Comparison of ENCODE assay signal across 1 cellular context in genomic region chr2:200319587-200320337, GRCh38.
TF ChIP-seq lines count a peak whose summit lies in the region.

No MANE protein-coding gene starts in this region.

TF ChIP-seq in HepG2, 621 proteins besides CTCF, POLR2A, EP300 and RAD21 (continued from another document and continues in another):
- TF ChIP-seq ZFYVE20 (CRISPR knock-in tag; IDR thresholded peaks at IDR 0.05; ENCODE audit: borderline replicate concordance, low read depth): no peak
- peak; percentile 70; the same call in 1 of the 2 replicates for TF ChIP-seq FOSL1 (CRISPR knock-in tag; IDR thresholded peaks at IDR 0.05; ENCODE audit: borderline replicate concordance)
- no peak for TF ChIP-seq HOXD1 (CRISPR knock-in tag; IDR thresholded peaks at IDR 0.05)
- no peak for TF ChIP-seq SRSF1 (optimal IDR thresholded peaks at IDR 0.05; ENCODE audit: low read depth, low read length)
- TF ChIP-seq HMGA1 (CRISPR knock-in tag; conservative IDR thresholded peaks at IDR 0.05): no peak
- TF ChIP-seq ZBTB7A (CRISPR knock-in tag; IDR thresholded peaks at IDR 0.05): no peak
- TF ChIP-seq NFIB (CRISPR knock-in tag; IDR thresholded peaks at IDR 0.05; ENCODE audit: borderline replicate concordance): no peak
- no peak for TF ChIP-seq ZBTB49 (CRISPR knock-in tag; IDR thresholded peaks at IDR 0.05; ENCODE audit: borderline replicate concordance)
- TF ChIP-seq ZNF652 (CRISPR knock-in tag; IDR thresholded peaks at IDR 0.05; ENCODE audit: borderline replicate concordance, low read depth): 0 out of 2 replicates have a peak, but pooled peaks have one; percentile 27
- TF ChIP-seq ZNF737 (CRISPR knock-in tag; IDR thresholded peaks at IDR 0.05; ENCODE audit: borderline replicate concordance): no peak
- TF ChIP-seq IRF1 (CRISPR knock-in tag; IDR thresholded peaks at IDR 0.05; ENCODE audit: low read depth): no peak
- no peak for TF ChIP-seq ZEB1 (IDR thresholded peaks at IDR 0.05; ENCODE audit: insufficient replicate concordance, low read depth)
- no peak for TF ChIP-seq ZMYM4 (CRISPR knock-in tag; IDR thresholded peaks at IDR 0.05)
- no peak for TF ChIP-seq ZNF10 (CRISPR knock-in tag; IDR thresholded peaks at IDR 0.05; ENCODE audit: borderline replicate concordance, low read depth)
- TF ChIP-seq LBX2 (CRISPR knock-in tag; IDR thresholded peaks at IDR 0.05; ENCODE audit: borderline replicate concordance): no peak
- no peak for TF ChIP-seq HNRNPK (IDR thresholded peaks at IDR 0.05; ENCODE audit: low read depth, low read length, poor library complexity, severe bottlenecking)
- TF ChIP-seq ATF7-NPFF (CRISPR knock-in tag; IDR thresholded peaks at IDR 0.05; ENCODE audit: low read depth): no peak
- TF ChIP-seq ZBTB44 (CRISPR knock-in tag; IDR thresholded peaks at IDR 0.05): no peak
- TF ChIP-seq ZNF562 (CRISPR knock-in tag; IDR thresholded peaks at IDR 0.05; ENCODE audit: borderline replicate concordance): no peak
- TF ChIP-seq HOMEZ (CRISPR knock-in tag; IDR thresholded peaks at IDR 0.05; ENCODE audit: low read depth): peak; percentile 84; the same call in 1 of the 2 replicates
- no peak for TF ChIP-seq MLX (CRISPR knock-in tag; IDR thresholded peaks at IDR 0.05)
- TF ChIP-seq MTA1 (CRISPR knock-in tag; IDR thresholded peaks at IDR 0.05; ENCODE audit: borderline replicate concordance): no peak
- TF ChIP-seq BCL3 (CRISPR knock-in tag; IDR thresholded peaks at IDR 0.05): no peak
- no peak for TF ChIP-seq GMEB2 (CRISPR knock-in tag; IDR thresholded peaks at IDR 0.05; ENCODE audit: low read depth)
- peak; percentile 93 for TF ChIP-seq GATAD2A (CRISPR knock-in tag; IDR thresholded peaks at IDR 0.05)
- TF ChIP-seq SNAI1 (CRISPR knock-in tag; IDR thresholded peaks at IDR 0.05; ENCODE audit: borderline replicate concordance): no peak
- no peak for TF ChIP-seq ZNF770 (CRISPR knock-in tag; IDR thresholded peaks at IDR 0.05)
- no peak for TF ChIP-seq BRD4 (CRISPR knock-in tag; IDR thresholded peaks at IDR 0.05)
- TF ChIP-seq ZNF780A (CRISPR knock-in tag; IDR thresholded peaks at IDR 0.05): no peak
- TF ChIP-seq MTERF4 (CRISPR knock-in tag; IDR thresholded peaks at IDR 0.05): no peak
- no peak for TF ChIP-seq PHF5A (CRISPR knock-in tag; IDR thresholded peaks at IDR 0.05; ENCODE audit: low read depth, unreplicated experiment)
- no peak for TF ChIP-seq MXD1 (CRISPR knock-in tag; IDR thresholded peaks at IDR 0.05)
- no peak for TF ChIP-seq HOXA7 (CRISPR knock-in tag; IDR thresholded peaks at IDR 0.05)
- no peak for TF ChIP-seq ZNF30 (CRISPR knock-in tag; IDR thresholded peaks at IDR 0.05)
- no peak for TF ChIP-seq ZNF501 (CRISPR knock-in tag; IDR thresholded peaks at IDR 0.05)
- peak; percentile 73 for TF ChIP-seq RXRB (CRISPR knock-in tag; IDR thresholded peaks at IDR 0.05; ENCODE audit: borderline replicate concordance)
- TF ChIP-seq ZNF414 (CRISPR knock-in tag; IDR thresholded peaks at IDR 0.05): 0 out of 2 replicates have a peak, but pooled peaks have one; percentile 18
- TF ChIP-seq CEBPB (IDR thresholded peaks at IDR 0.05; ENCODE audit: borderline replicate concordance, low read depth, low read length): peak; percentile 93
- TF ChIP-seq CREM (IDR thresholded peaks at IDR 0.05): peak; percentile 75
- no peak for TF ChIP-seq CREM (CRISPR knock-in tag; IDR thresholded peaks at IDR 0.05)
- peak; percentile 99 for TF ChIP-seq ATF2 (CRISPR knock-in tag; IDR thresholded peaks at IDR 0.05)
- TF ChIP-seq TFDP2 (CRISPR knock-in tag; IDR thresholded peaks at IDR 0.05): no peak
- no peak for TF ChIP-seq SNAPC2 (CRISPR knock-in tag; IDR thresholded peaks at IDR 0.05)
- TF ChIP-seq KAT7 (CRISPR knock-in tag; IDR thresholded peaks at IDR 0.05; ENCODE audit: borderline replicate concordance): no peak
